1 cellular context compared by ENCODE assay signal in the genomic region with DNA sequence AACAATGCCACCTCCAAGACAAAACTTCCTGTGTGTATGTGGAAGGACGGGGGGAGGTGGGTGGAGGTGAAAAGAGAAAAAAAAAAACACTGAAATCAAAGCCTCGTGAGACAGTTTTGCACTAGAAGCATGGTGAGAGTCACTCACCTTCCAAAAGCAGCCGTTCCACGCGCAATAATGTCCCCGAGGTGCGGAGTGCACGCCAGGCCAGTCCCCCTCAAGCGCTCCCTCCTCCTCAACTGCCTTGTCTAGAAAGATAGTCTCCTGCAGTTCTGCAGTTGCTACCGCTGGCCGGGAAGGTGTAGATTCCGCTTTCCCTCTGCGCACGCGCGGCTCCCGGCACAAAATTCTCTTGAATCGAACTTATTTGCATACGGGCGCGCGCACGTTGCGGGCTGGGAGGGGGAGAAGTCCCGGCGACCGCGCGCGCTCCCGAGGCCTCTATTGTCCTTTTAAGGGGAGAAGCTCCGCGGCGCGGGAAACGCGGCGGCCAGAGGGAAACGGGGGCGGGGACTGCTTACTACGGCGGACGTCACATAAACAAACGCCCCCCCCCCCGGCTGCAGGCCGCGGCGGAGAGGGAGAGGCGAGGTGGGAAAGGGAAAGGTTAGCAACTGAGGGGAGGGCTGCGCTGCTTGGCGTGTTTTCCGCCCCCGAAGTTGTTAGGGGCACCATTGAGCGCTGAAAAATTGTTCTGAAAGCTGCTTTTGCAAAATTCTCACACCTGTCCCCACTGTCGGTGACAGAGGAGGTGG.
TF ChIP-seq lines count a peak whose summit lies in the region.

Gene SINHCAF (minus strand): TSS at position 274 of the 755 bp plus-strand sequence. CDS start 27,946 bp downstream, outside the sequence.

TF ChIP-seq in GM12878, 131 proteins besides CTCF, POLR2A, EP300 and RAD21 (continued from another document and continues in another):
- TF ChIP-seq ELK1 (IDR thresholded peaks at IDR 0.05; ENCODE audit: low read depth, low read length) (peak; percentile 50; the same call in 1 of the 2 replicates), RELA (IDR thresholded peaks at IDR 0.05; ENCODE audit: borderline replicate concordance, partially characterized antibody) (no peak), MLLT1 (IDR thresholded peaks at IDR 0.05) (peak; percentile 89), TARDBP (IDR thresholded peaks at IDR 0.05; ENCODE audit: borderline replicate concordance) (0 out of 2 replicates have a peak, but pooled peaks have one; percentile 24), NRF1 (conservative IDR thresholded peaks at IDR 0.05; ENCODE audit: low read depth, low read length) (peak; percentile 91), ZBED1 (IDR thresholded peaks at IDR 0.05; ENCODE audit: borderline replicate concordance) (0 out of 2 replicates have a peak, but pooled peaks have one; percentile 15), ZNF217 (IDR thresholded peaks at IDR 0.05) (no peak), NR2C2 (IDR thresholded peaks at IDR 0.05; ENCODE audit: borderline replicate concordance, control insufficient read depth, insufficient read length, low read depth) (no peak), DPF2 (IDR thresholded peaks at IDR 0.05) (no peak; the same call in 1 of the 2 replicates), ETV6 (conservative IDR thresholded peaks at IDR 0.05 in 1 of 2, IDR thresholded peaks at IDR 0.05 in 1 of 2; ENCODE audit: borderline replicate concordance in 1 of 2, low read depth in 1 of 2) (no peak), YY1 (IDR thresholded peaks at IDR 0.05; ENCODE audit: low read depth, low read length) (no peak), BHLHE40 (IDR thresholded peaks at IDR 0.05; ENCODE audit: borderline replicate concordance in 1 of 2, low read depth in 2 of 2, low read length in 1 of 2) (peak; percentile 15 to 47; a peak in 1 of 4 replicates), SKIL (IDR thresholded peaks at IDR 0.05; ENCODE audit: low read depth, poor library complexity, severe bottlenecking) (no peak), NFIC (IDR thresholded peaks at IDR 0.05; ENCODE audit: low read depth, low read length) (no peak), NFXL1 (IDR thresholded peaks at IDR 0.05; ENCODE audit: borderline replicate concordance) (no peak), CBX3 (IDR thresholded peaks at IDR 0.05; ENCODE audit: borderline replicate concordance, low read depth) (no peak), ATF7 (IDR thresholded peaks at IDR 0.05; ENCODE audit: low read depth) (peak; percentile 49; the same call in 1 of the 2 replicates), HCFC1 (IDR thresholded peaks at IDR 0.05; ENCODE audit: low read length) (no peak), TAF1 (IDR thresholded peaks at IDR 0.05; ENCODE audit: borderline replicate concordance, low read depth, low read length) (peak; percentile 98), EGR1 (IDR thresholded peaks at IDR 0.05; ENCODE audit: borderline replicate concordance in 1 of 2, low read depth in 2 of 2, low read length in 2 of 2) (peak in 1 of 2 experiments; percentile 76; a peak in 2 of 3 replicates), PML (IDR thresholded peaks at IDR 0.05; ENCODE audit: low read length) (peak; percentile 95), POLR2AphosphoS2 (IDR thresholded peaks at IDR 0.05; ENCODE audit: low read depth, low read length) (peak; percentile 86), CHD4 (IDR thresholded peaks at IDR 0.05) (no peak), ZNF384 (IDR thresholded peaks at IDR 0.05; ENCODE audit: borderline replicate concordance, low read depth, low read length) (no peak), PBX3 (IDR thresholded peaks at IDR 0.05; ENCODE audit: insufficient replicate concordance, low read depth, low read length) (no peak), SMAD1 (IDR thresholded peaks at IDR 0.05; ENCODE audit: low read depth, partially characterized antibody) (peak; percentile 82), CREM (IDR thresholded peaks at IDR 0.05; ENCODE audit: low read depth) (peak; percentile 47; the same call in 1 of the 2 replicates), RUNX3 (IDR thresholded peaks at IDR 0.05; ENCODE audit: low read length) (no peak; the same call in 1 of the 2 replicates), CEBPB (IDR thresholded peaks at IDR 0.05; ENCODE audit: borderline replicate concordance in 1 of 2, low read depth in 2 of 2, low read length in 2 of 2) (no peak), RBBP5 (conservative IDR thresholded peaks at IDR 0.05) (no peak), YBX1 (IDR thresholded peaks at IDR 0.05) (no peak), MTA2 (IDR thresholded peaks at IDR 0.05; ENCODE audit: low read depth) (no peak), ZNF622 (IDR thresholded peaks at IDR 0.05) (no peak), MYC (IDR thresholded peaks at IDR 0.05; ENCODE audit: insufficient read depth, insufficient read length, insufficient replicate concordance, low read length, severe bottlenecking) (peak; percentile 60), LARP7 (IDR thresholded peaks at IDR 0.05) (no peak), POLR2AphosphoS5 (IDR thresholded peaks at IDR 0.05; ENCODE audit: low read length) (peak; percentile 99), STAT3 (IDR thresholded peaks at IDR 0.05; ENCODE audit: low read depth, low read length) (no peak), WRNIP1 (IDR thresholded peaks at IDR 0.05; ENCODE audit: borderline replicate concordance, low read depth, low read length) (no peak), BACH1 (IDR thresholded peaks at IDR 0.05; ENCODE audit: borderline replicate concordance) (peak; percentile 43; the same call in 1 of the 2 replicates), JUNB (IDR thresholded peaks at IDR 0.05) (no peak), ATF3 (IDR thresholded peaks at IDR 0.05; ENCODE audit: borderline replicate concordance, extremely low read depth, low read depth, low read length) (no peak), SP1 (IDR thresholded peaks at IDR 0.05; ENCODE audit: low read depth, low read length) (no peak)
- TF ChIP-seq, protein P1, sequence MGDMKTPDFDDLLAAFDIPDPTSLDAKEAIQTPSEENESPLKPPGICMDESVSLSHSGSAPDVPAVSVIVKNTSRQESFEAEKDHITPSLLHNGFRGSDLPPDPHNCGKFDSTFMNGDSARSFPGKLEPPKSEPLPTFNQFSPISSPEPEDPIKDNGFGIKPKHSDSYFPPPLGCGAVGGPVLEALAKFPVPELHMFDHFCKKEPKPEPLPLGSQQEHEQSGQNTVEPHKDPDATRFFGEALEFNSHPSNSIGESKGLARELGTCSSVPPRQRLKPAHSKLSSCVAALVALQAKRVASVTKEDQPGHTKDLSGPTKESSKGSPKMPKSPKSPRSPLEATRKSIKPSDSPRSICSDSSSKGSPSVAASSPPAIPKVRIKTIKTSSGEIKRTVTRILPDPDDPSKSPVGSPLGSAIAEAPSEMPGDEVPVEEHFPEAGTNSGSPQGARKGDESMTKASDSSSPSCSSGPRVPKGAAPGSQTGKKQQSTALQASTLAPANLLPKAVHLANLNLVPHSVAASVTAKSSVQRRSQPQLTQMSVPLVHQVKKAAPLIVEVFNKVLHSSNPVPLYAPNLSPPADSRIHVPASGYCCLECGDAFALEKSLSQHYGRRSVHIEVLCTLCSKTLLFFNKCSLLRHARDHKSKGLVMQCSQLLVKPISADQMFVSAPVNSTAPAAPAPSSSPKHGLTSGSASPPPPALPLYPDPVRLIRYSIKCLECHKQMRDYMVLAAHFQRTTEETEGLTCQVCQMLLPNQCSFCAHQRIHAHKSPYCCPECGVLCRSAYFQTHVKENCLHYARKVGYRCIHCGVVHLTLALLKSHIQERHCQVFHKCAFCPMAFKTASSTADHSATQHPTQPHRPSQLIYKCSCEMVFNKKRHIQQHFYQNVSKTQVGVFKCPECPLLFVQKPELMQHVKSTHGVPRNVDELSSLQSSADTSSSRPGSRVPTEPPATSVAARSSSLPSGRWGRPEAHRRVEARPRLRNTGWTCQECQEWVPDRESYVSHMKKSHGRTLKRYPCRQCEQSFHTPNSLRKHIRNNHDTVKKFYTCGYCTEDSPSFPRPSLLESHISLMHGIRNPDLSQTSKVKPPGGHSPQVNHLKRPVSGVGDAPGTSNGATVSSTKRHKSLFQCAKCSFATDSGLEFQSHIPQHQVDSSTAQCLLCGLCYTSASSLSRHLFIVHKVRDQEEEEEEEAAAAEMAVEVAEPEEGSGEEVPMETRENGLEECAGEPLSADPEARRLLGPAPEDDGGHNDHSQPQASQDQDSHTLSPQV (IDR thresholded peaks at IDR 0.05), result no peak
- TF ChIP-seq, protein P2, sequence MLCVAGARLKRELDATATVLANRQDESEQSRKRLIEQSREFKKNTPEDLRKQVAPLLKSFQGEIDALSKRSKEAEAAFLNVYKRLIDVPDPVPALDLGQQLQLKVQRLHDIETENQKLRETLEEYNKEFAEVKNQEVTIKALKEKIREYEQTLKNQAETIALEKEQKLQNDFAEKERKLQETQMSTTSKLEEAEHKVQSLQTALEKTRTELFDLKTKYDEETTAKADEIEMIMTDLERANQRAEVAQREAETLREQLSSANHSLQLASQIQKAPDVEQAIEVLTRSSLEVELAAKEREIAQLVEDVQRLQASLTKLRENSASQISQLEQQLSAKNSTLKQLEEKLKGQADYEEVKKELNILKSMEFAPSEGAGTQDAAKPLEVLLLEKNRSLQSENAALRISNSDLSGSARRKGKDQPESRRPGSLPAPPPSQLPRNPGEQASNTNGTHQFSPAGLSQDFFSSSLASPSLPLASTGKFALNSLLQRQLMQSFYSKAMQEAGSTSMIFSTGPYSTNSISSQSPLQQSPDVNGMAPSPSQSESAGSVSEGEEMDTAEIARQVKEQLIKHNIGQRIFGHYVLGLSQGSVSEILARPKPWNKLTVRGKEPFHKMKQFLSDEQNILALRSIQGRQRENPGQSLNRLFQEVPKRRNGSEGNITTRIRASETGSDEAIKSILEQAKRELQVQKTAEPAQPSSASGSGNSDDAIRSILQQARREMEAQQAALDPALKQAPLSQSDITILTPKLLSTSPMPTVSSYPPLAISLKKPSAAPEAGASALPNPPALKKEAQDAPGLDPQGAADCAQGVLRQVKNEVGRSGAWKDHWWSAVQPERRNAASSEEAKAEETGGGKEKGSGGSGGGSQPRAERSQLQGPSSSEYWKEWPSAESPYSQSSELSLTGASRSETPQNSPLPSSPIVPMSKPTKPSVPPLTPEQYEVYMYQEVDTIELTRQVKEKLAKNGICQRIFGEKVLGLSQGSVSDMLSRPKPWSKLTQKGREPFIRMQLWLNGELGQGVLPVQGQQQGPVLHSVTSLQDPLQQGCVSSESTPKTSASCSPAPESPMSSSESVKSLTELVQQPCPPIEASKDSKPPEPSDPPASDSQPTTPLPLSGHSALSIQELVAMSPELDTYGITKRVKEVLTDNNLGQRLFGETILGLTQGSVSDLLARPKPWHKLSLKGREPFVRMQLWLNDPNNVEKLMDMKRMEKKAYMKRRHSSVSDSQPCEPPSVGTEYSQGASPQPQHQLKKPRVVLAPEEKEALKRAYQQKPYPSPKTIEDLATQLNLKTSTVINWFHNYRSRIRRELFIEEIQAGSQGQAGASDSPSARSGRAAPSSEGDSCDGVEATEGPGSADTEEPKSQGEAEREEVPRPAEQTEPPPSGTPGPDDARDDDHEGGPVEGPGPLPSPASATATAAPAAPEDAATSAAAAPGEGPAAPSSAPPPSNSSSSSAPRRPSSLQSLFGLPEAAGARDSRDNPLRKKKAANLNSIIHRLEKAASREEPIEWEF (IDR thresholded peaks at IDR 0.05; ENCODE audit: insufficient replicate concordance, low read depth, low read length), result no peak
- TF ChIP-seq, protein P3, sequence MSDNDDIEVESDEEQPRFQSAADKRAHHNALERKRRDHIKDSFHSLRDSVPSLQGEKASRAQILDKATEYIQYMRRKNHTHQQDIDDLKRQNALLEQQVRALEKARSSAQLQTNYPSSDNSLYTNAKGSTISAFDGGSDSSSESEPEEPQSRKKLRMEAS (IDR thresholded peaks at IDR 0.05; ENCODE audit: low read depth, low read length), result peak; percentile 24; the same call in 1 of the 2 replicates
